In the genomic region with DNA sequence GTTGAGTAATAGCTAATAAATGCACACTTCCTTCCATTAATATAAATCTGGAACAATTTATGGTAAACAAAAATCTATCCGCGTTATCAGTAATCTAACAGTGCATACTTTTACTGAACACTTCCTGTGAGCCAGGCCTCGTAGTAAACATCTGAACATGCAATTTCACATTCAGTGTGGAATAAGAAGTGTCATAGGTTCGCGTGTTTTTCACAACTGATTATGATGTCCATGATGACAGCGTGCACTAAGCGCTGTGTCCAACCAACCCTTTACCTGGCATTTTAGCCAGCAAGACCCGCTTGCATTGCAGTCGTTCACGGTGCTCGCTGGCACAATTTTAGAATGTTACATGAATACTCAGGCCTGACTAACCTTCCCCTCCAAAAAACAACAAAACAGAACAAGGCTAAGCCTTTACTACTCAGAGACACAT, we compare ENCODE assay signal across 1 cellular context.
TF ChIP-seq lines count a peak whose summit lies in the region.

No MANE protein-coding gene starts in this region.

TF ChIP-seq in H1, 55 proteins besides CTCF, POLR2A, EP300 and RAD21:
- TF ChIP-seq FOSL1 (IDR thresholded peaks at IDR 0.05; ENCODE audit: insufficient read depth, low read depth, low read length): no peak
- TF ChIP-seq PHF8 (conservative IDR thresholded peaks at IDR 0.05; ENCODE audit: low read depth, low read length): no peak
- TF ChIP-seq SIRT6 (IDR thresholded peaks at IDR 0.05; ENCODE audit: low read length): no peak
- TF ChIP-seq CBX8 (IDR thresholded peaks at IDR 0.05; ENCODE audit: borderline replicate concordance, low read depth, low read length): no peak
- TF ChIP-seq RBBP5 (IDR thresholded peaks at IDR 0.05; ENCODE audit: borderline replicate concordance, low read depth, low read length): no peak
- no peak for TF ChIP-seq NRF1 (IDR thresholded peaks at IDR 0.05; ENCODE audit: low read depth, low read length)
- no peak for TF ChIP-seq KDM1A (IDR thresholded peaks at IDR 0.05; ENCODE audit: borderline replicate concordance, low read length)
- TF ChIP-seq CBX5 (IDR thresholded peaks at IDR 0.05; ENCODE audit: low read depth, low read length): no peak
- TF ChIP-seq CEBPB (IDR thresholded peaks at IDR 0.05; ENCODE audit: low read depth, low read length): no peak
- no peak for TF ChIP-seq BACH1 (IDR thresholded peaks at IDR 0.05; ENCODE audit: low read length)
- no peak for TF ChIP-seq SIN3A (conservative IDR thresholded peaks at IDR 0.05 in 1 of 2, IDR thresholded peaks at IDR 0.05 in 1 of 2; ENCODE audit: low read depth in 1 of 2, low read length in 2 of 2)
- TF ChIP-seq SIX5 (IDR thresholded peaks at IDR 0.05; ENCODE audit: low read depth, low read length): no peak
- TF ChIP-seq, protein P1, sequence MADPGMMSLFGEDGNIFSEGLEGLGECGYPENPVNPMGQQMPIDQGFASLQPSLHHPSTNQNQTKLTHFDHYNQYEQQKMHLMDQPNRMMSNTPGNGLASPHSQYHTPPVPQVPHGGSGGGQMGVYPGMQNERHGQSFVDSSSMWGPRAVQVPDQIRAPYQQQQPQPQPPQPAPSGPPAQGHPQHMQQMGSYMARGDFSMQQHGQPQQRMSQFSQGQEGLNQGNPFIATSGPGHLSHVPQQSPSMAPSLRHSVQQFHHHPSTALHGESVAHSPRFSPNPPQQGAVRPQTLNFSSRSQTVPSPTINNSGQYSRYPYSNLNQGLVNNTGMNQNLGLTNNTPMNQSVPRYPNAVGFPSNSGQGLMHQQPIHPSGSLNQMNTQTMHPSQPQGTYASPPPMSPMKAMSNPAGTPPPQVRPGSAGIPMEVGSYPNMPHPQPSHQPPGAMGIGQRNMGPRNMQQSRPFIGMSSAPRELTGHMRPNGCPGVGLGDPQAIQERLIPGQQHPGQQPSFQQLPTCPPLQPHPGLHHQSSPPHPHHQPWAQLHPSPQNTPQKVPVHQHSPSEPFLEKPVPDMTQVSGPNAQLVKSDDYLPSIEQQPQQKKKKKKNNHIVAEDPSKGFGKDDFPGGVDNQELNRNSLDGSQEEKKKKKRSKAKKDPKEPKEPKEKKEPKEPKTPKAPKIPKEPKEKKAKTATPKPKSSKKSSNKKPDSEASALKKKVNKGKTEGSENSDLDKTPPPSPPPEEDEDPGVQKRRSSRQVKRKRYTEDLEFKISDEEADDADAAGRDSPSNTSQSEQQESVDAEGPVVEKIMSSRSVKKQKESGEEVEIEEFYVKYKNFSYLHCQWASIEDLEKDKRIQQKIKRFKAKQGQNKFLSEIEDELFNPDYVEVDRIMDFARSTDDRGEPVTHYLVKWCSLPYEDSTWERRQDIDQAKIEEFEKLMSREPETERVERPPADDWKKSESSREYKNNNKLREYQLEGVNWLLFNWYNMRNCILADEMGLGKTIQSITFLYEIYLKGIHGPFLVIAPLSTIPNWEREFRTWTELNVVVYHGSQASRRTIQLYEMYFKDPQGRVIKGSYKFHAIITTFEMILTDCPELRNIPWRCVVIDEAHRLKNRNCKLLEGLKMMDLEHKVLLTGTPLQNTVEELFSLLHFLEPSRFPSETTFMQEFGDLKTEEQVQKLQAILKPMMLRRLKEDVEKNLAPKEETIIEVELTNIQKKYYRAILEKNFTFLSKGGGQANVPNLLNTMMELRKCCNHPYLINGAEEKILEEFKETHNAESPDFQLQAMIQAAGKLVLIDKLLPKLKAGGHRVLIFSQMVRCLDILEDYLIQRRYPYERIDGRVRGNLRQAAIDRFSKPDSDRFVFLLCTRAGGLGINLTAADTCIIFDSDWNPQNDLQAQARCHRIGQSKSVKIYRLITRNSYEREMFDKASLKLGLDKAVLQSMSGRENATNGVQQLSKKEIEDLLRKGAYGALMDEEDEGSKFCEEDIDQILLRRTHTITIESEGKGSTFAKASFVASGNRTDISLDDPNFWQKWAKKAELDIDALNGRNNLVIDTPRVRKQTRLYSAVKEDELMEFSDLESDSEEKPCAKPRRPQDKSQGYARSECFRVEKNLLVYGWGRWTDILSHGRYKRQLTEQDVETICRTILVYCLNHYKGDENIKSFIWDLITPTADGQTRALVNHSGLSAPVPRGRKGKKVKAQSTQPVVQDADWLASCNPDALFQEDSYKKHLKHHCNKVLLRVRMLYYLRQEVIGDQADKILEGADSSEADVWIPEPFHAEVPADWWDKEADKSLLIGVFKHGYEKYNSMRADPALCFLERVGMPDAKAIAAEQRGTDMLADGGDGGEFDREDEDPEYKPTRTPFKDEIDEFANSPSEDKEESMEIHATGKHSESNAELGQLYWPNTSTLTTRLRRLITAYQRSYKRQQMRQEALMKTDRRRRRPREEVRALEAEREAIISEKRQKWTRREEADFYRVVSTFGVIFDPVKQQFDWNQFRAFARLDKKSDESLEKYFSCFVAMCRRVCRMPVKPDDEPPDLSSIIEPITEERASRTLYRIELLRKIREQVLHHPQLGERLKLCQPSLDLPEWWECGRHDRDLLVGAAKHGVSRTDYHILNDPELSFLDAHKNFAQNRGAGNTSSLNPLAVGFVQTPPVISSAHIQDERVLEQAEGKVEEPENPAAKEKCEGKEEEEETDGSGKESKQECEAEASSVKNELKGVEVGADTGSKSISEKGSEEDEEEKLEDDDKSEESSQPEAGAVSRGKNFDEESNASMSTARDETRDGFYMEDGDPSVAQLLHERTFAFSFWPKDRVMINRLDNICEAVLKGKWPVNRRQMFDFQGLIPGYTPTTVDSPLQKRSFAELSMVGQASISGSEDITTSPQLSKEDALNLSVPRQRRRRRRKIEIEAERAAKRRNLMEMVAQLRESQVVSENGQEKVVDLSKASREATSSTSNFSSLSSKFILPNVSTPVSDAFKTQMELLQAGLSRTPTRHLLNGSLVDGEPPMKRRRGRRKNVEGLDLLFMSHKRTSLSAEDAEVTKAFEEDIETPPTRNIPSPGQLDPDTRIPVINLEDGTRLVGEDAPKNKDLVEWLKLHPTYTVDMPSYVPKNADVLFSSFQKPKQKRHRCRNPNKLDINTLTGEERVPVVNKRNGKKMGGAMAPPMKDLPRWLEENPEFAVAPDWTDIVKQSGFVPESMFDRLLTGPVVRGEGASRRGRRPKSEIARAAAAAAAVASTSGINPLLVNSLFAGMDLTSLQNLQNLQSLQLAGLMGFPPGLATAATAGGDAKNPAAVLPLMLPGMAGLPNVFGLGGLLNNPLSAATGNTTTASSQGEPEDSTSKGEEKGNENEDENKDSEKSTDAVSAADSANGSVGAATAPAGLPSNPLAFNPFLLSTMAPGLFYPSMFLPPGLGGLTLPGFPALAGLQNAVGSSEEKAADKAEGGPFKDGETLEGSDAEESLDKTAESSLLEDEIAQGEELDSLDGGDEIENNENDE (IDR thresholded peaks at IDR 0.05; ENCODE audit: insufficient replicate concordance, low read length): no peak
- TF ChIP-seq RXRA (IDR thresholded peaks at IDR 0.05; ENCODE audit: insufficient read depth, low read depth, low read length): no peak
- no peak for TF ChIP-seq SRF (IDR thresholded peaks at IDR 0.05; ENCODE audit: low read depth, low read length)
- no peak for TF ChIP-seq NANOG (IDR thresholded peaks at IDR 0.05; ENCODE audit: insufficient read depth, low read depth, low read length, poor library complexity, severe bottlenecking)
- TF ChIP-seq TBP (IDR thresholded peaks at IDR 0.05; ENCODE audit: low read depth, low read length): no peak
- no peak for TF ChIP-seq CREB1 (IDR thresholded peaks at IDR 0.05)
- TF ChIP-seq RFX5 (IDR thresholded peaks at IDR 0.05; ENCODE audit: borderline replicate concordance, low read depth, low read length): no peak
- TF ChIP-seq KDM4A (IDR thresholded peaks at IDR 0.05; ENCODE audit: low read depth, low read length, severe bottlenecking): no peak
